Comparison of ENCODE assay signal across 20 cellular contexts in genomic region chr18:31325051-31325450, GRCh38. TPM values are rescaled to one million over a fixed set of nuclear protein-coding genes. Genes with fewer than 3 reads are reported as not detected.
DNase-seq lines count a peak whose midpoint lies in the region; ATAC-seq, FAIRE-seq and TF ChIP-seq lines count a peak whose summit lies in the region.
"Had no signal": no experiment of that assay in that cellular context is flagged by ENCODE, and none has a peak within 500 bp of the region (broad histone marks: within the 10 kb centered on the region; RNA-seq: fewer than 3 reads in every experiment).

No MANE protein-coding gene starts in this region.

- SMC1A ChIA-PET in GM12878 (lab: Charles Lee; ENCODE audit: uncharacterized antibody, unreplicated experiment) = interaction anchor here (1.4 to 1.8 kb wide), 2 partner anchors 12 to 355 kb away, joined by 3 to 4 read pairs; no protein-coding TSS in a partner anchor

- H3K36me3 ChIP-seq in GM12878 (ENCODE audit: control insufficient read depth in 2 of 2, insufficient read depth in 2 of 2, low read length in 1 of 2) = no peaks in the 10 kb centered on the region
- H3K36me3 ChIP-seq: transverse colon had no signal

- FAIRE-seq in GM12878 (lab: Jason Lieb, UNC) = no peak
- FAIRE-seq: frontal cortex, GM12891, RCC 7860 had no signal

- H4K20me1 ChIP-seq in GM12878 (ENCODE audit: control insufficient read depth, insufficient read depth) = no peaks in the 10 kb centered on the region

- no TSS peak for BruUV-seq in GM12878 (replicated peaks; lab: Mats Ljungman, UMichigan)

- WGBS in GM12878 (ENCODE audit: insufficient coverage, insufficient replicate concordance, low lambda C conversion rate, missing lambda C conversion rate) = 41% methylated on average over 3 of the region's 3 CpGs

- in situ Hi-C loops in GM12878 (cut with MboI) = no loop called here

- no peak overlapping the region for H3K9ac ChIP-seq in GM12878 (ENCODE audit: control insufficient read depth, insufficient read depth, low read length)

- TF ChIP-seq RAD21 in GM12878 (IDR thresholded peaks at IDR 0.05; ENCODE audit: insufficient read depth, low read depth, low read length) = no peak

- no peaks in the 10 kb centered on the region for H3K27me3 ChIP-seq in GM12878 (replicated peaks in 1 of 2; ENCODE audit: control insufficient read depth in 2 of 2, insufficient read depth in 2 of 2, low read length in 1 of 2)
- H3K27me3 ChIP-seq: transverse colon had no signal

- no peaks in the 10 kb centered on the region for H3K4me1 ChIP-seq in GM12878 (ENCODE audit: control insufficient read depth, insufficient read depth, low read length)
- H3K4me1 ChIP-seq: transverse colon had no signal

- no peak overlapping the region for H3K27ac ChIP-seq in GM12878 (ENCODE audit: control insufficient read depth, insufficient read depth)
- H3K27ac ChIP-seq: C4-2B, transverse colon had no signal

- TF ChIP-seq CTCF in GM12878 (IDR thresholded peaks at IDR 0.05 in 2 of 3, conservative IDR thresholded peaks at IDR 0.05 in 1 of 3; ENCODE audit: control insufficient read depth in 2 of 3, extremely low read depth in 1 of 3, insufficient read depth in 1 of 3, low read depth in 3 of 3, low read length in 3 of 3) (no peak), fibroblast of villous mesenchyme (IDR thresholded peaks at IDR 0.05; ENCODE audit: insufficient read depth, low read depth, low read length) (no peak), retinal pigment epithelial cell (conservative IDR thresholded peaks at IDR 0.05; ENCODE audit: low read depth, low read length) (no peak)

- H3K4me3 ChIP-seq in GM12878 (no peak overlapping the region), fibroblast of villous mesenchyme (ENCODE audit: low read depth, low read length) (no peak overlapping the region), retinal pigment epithelial cell (ENCODE audit: low read length) (no peak overlapping the region)
- H3K4me3 ChIP-seq: transverse colon had no signal

- H3K9me3 ChIP-seq in GM12878 (replicated peaks; ENCODE audit: control insufficient read depth, insufficient read depth, low read length) = no peaks in the 10 kb centered on the region
- H3K9me3 ChIP-seq: transverse colon had no signal

- peak; percentile 79 for DNase-seq in HT1080 (ENCODE audit: low read depth)
- no peak for DNase-seq in GM12878 (ENCODE audit: low read depth, low spot score)
- DNase-seq in fibroblast of villous mesenchyme (ENCODE audit: low read depth) = peak; percentile 8
- DNase-seq in retinal pigment epithelial cell (ENCODE audit: low read depth) = peak; percentile 61
- no peak for DNase-seq in iPS-NIHi7 (ENCODE audit: extremely low spot score)
- DNase-seq in AG08395 (ENCODE audit: low spot score) = no peak
- DNase-seq in NCI-H1417 (lab: John Stamatoyannopoulos, UW) = no peak
- DNase-seq: activated CD4-positive, CD25-positive, alpha-beta regulatory T cell; activated CD8-positive, alpha-beta memory T cell treated with anti-CD3 and anti-CD28 coated beads, Interleukin-2, amount 50 U/mL, for 4 hours; cortex of kidney; immature natural killer cell; NCI-H2029 treated with DMSO at 0.1 percent for 48 hours; NCI-H748 treated with DMSO at 0.1 percent for 48 hours; stimulated activated CD4-positive, alpha-beta T cell treated with anti-CD3 and anti-CD28 coated beads, Interleukin-4, amount 100 ng/mL, for 4 hours; transverse colon had no signal

- RAD21 ChIA-PET in GM12878 (lab: Charles Lee; ENCODE audit: unreplicated experiment) = no interaction called here

- no peak for TF ChIP-seq POLR2A in GM12878 (IDR thresholded peaks at IDR 0.05; ENCODE audit: low read depth, low read length)

- intact Hi-C loops in GM12878 (cut with micrococcal nuclease; ENCODE audit: unreplicated experiment) = no loop called here

- no peak for TF ChIP-seq EP300 in GM12878 (IDR thresholded peaks at IDR 0.05; ENCODE audit: borderline replicate concordance in 1 of 2, control insufficient read depth in 1 of 2, low read depth in 2 of 2, low read length in 2 of 2)

- ATAC-seq in GM12878 = no peak
- ATAC-seq in GM18498 (IDR thresholded peaks at IDR 0.05; ENCODE audit: unreplicated experiment) = no peak

- peak overlapping the region; percentile 2; the same call in 1 of the 2 replicates for H2AFZ ChIP-seq in GM12878 (ENCODE audit: control insufficient read depth, low read depth, low read length)

- no peak overlapping the region for H3K4me2 ChIP-seq in GM12878 (ENCODE audit: control insufficient read depth, insufficient read depth)

- POLR2A ChIA-PET in GM12878 (lab: Charles Lee) = no interaction called here

- H3K79me2 ChIP-seq in GM12878 (ENCODE audit: control insufficient read depth, insufficient read depth, low read length) = no peaks in the 10 kb centered on the region

- CTCF ChIA-PET in GM12878 (lab: Yijun Ruan, JAX) = interaction anchor here (1.1 to 1.5 kb wide), 2 partner anchors 12 to 47 kb away, joined by 3 read pairs; no protein-coding TSS in a partner anchor

TF ChIP-seq in GM12878, 131 proteins besides CTCF, POLR2A, EP300 and RAD21 (continues in another document):
- no peak for TF ChIP-seq BACH1 (IDR thresholded peaks at IDR 0.05; ENCODE audit: borderline replicate concordance)
- no peak for TF ChIP-seq SKIL (IDR thresholded peaks at IDR 0.05; ENCODE audit: low read depth, poor library complexity, severe bottlenecking)
- TF ChIP-seq STAT3 (IDR thresholded peaks at IDR 0.05; ENCODE audit: low read depth, low read length) = no peak
- no peak for TF ChIP-seq JUND (IDR thresholded peaks at IDR 0.05; ENCODE audit: low read depth, low read length)
- TF ChIP-seq MXI1 (IDR thresholded peaks at IDR 0.05; ENCODE audit: low read depth, low read length) = no peak
- no peak for TF ChIP-seq ZNF217 (IDR thresholded peaks at IDR 0.05)
- no peak for TF ChIP-seq RUNX3 (IDR thresholded peaks at IDR 0.05; ENCODE audit: low read length)
- TF ChIP-seq EZH2 (IDR thresholded peaks at IDR 0.05; ENCODE audit: borderline replicate concordance, control insufficient read depth, low read depth, low read length) = no peak
- no peak for TF ChIP-seq CHD1 (IDR thresholded peaks at IDR 0.05; ENCODE audit: low read depth, low read length)

RNA-seq across cellular contexts. Expression of gene DSG1, which starts 7.1 kb away (rescaled TPM):
- total RNA-seq in HT1080 (2014; rRNA removed; shearing (Covaris generic)) = not detected in 2 replicates
- polyA plus RNA-seq in HT1080 (2015; cell fraction: cytosol; rRNA removed) = not detected in 2 replicates
- polyA plus RNA-seq in HT1080 (2015; cell fraction: nucleus; rRNA removed) = 0.07 TPM in 1 of 2 replicates, not detected in the other
- total RNA-seq in GM12878 (2013; cell fraction: nucleolus; rRNA removed) = not detected in 2 replicates
- 4.9 and 5.2 TPM in 2 replicates for total RNA-seq in GM12878 (2014; rRNA removed)
- total RNA-seq in GM12878 (2014; rRNA removed; fragmentation: Illumina TruSeq; extraction: Trizol) = 4.5 and 5.0 TPM in 2 replicates
- 2.8 and 3.9 TPM in 2 replicates for total RNA-seq in GM12878 (2021)
- polyA plus RNA-seq in GM12878 (2011; ENCODE audit: low read depth) = 0.04 TPM
- 0.10 TPM in 1 of 2 replicates, not detected in the other for polyA plus RNA-seq in GM12878 (2011; rRNA removed)
- not detected in 2 replicates for polyA plus RNA-seq in GM12878 (2011; cell fraction: cytosol; rRNA removed)
- polyA plus RNA-seq in GM12878 (2011; cell fraction: nucleus; rRNA removed) = not detected in 2 replicates
- polyA plus RNA-seq in GM12878 (2012) = 0.10 TPM in 1 of 2 replicates, not detected in the other
- 3.6 and 4.6 TPM in 2 replicates for polyA plus RNA-seq in GM12878 (2014; fragmentation: Illumina TruSeq; extraction: Trizol)
- polyA plus RNA-seq in GM12878 (2014; fragmentation: Nextera tagmentation; extraction: Ambion mirVana) = under 1 TPM; 0.48 to 0.71 TPM
- polyA plus RNA-seq in GM12878 (2014; rRNA removed) = 1.7 and 2.0 TPM in 2 replicates
- polyA plus RNA-seq in GM12878 (2016; fragmentation: Nextera tagmentation; extraction: Ambion mirVana) = 1 to 10 TPM; 2.3 to 3.5 TPM
- polyA minus RNA-seq in GM12878 (2011; rRNA and poly(A)+ RNA removed) = not detected in 2 replicates
- polyA minus RNA-seq in GM12878 (2011; cell fraction: cytosol; rRNA and poly(A)+ RNA removed) = not detected in 2 replicates
- polyA minus RNA-seq in GM12878 (2011; cell fraction: nucleus; rRNA and poly(A)+ RNA removed) = not detected in 2 replicates
- not detected in 2 replicates for total RNA-seq in fibroblast of villous mesenchyme
- polyA plus RNA-seq: immature natural killer cell had no signal

RNA-seq across cellular contexts. Expression of gene DSG4, which starts 51.5 kb away (rescaled TPM):
- total RNA-seq in HT1080 (2014; rRNA removed; shearing (Covaris generic)) = not detected in 2 replicates
- polyA plus RNA-seq in HT1080 (2015; cell fraction: cytosol; rRNA removed) = not detected in 2 replicates
- polyA plus RNA-seq in HT1080 (2015; cell fraction: nucleus; rRNA removed) = not detected in 2 replicates
- not detected in 2 replicates for total RNA-seq in GM12878 (2013; cell fraction: nucleolus; rRNA removed)
- total RNA-seq in GM12878 (2014; rRNA removed) = 0.17 and 0.22 TPM in 2 replicates
- total RNA-seq in GM12878 (2014; rRNA removed; fragmentation: Illumina TruSeq; extraction: Trizol) = 0.18 and 0.27 TPM in 2 replicates
- total RNA-seq in GM12878 (2021) = 0.13 and 0.16 TPM in 2 replicates
- polyA plus RNA-seq in GM12878 (2011; ENCODE audit: low read depth) = not detected
- polyA plus RNA-seq in GM12878 (2011; rRNA removed) = not detected in 2 replicates
- not detected in 2 replicates for polyA plus RNA-seq in GM12878 (2011; cell fraction: cytosol; rRNA removed)
- polyA plus RNA-seq in GM12878 (2011; cell fraction: nucleus; rRNA removed) = not detected in 2 replicates
- 0.04 TPM in 1 of 2 replicates, not detected in the other for polyA plus RNA-seq in GM12878 (2012)
- polyA plus RNA-seq in GM12878 (2014; fragmentation: Illumina TruSeq; extraction: Trizol) = 0.13 and 0.16 TPM in 2 replicates
- under 1 TPM; 0.07 to 0.18 TPM for polyA plus RNA-seq in GM12878 (2014; fragmentation: Nextera tagmentation; extraction: Ambion mirVana)
- 0.11 and 0.13 TPM in 2 replicates for polyA plus RNA-seq in GM12878 (2014; rRNA removed)
- polyA plus RNA-seq in GM12878 (2016; fragmentation: Nextera tagmentation; extraction: Ambion mirVana) = under 1 TPM; 0.25 to 0.59 TPM
- polyA minus RNA-seq in GM12878 (2011; rRNA and poly(A)+ RNA removed) = not detected in 2 replicates
- not detected in 2 replicates for polyA minus RNA-seq in GM12878 (2011; cell fraction: cytosol; rRNA and poly(A)+ RNA removed)
- polyA minus RNA-seq in GM12878 (2011; cell fraction: nucleus; rRNA and poly(A)+ RNA removed) = not detected in 2 replicates
- not detected in 2 replicates for total RNA-seq in fibroblast of villous mesenchyme
- total RNA-seq: transverse colon had no signal
- polyA plus RNA-seq: immature natural killer cell had no signal

Comparison
In these comparisons a context has a peak if more than half of its experiments do, and no peak if none do; other contexts are left out.
1. DNase-seq: peak in HT1080 (single experiment), fibroblast of villous mesenchyme (single experiment) and retinal pigment epithelial cell (single experiment); none in GM12878 (single experiment), iPS-NIHi7 (single experiment), AG08395 (single experiment) and NCI-H1417 (0 of 3).